1 cellular context compared by ENCODE assay signal in genomic region chr12:118330421-118331018, GRCh38.
TF ChIP-seq lines count a peak whose summit lies in the region.

No MANE protein-coding gene starts in this region.

TF ChIP-seq in GM12878, 131 proteins besides CTCF, POLR2A, EP300 and RAD21 (continued from another document):
- TF ChIP-seq ZNF384 (IDR thresholded peaks at IDR 0.05; ENCODE audit: borderline replicate concordance, low read depth, low read length): no peak
- no peak; a peak in 1 of 4 replicates for TF ChIP-seq IKZF2 (IDR thresholded peaks at IDR 0.05)
- TF ChIP-seq ZNF217 (IDR thresholded peaks at IDR 0.05): no peak
- TF ChIP-seq GABPA (IDR thresholded peaks at IDR 0.05; ENCODE audit: low read depth): no peak
- peak; percentile 85 for TF ChIP-seq NBN (IDR thresholded peaks at IDR 0.05)
- TF ChIP-seq MYB (IDR thresholded peaks at IDR 0.05; ENCODE audit: borderline replicate concordance, low read depth, low read length): no peak
- TF ChIP-seq NFIC (IDR thresholded peaks at IDR 0.05; ENCODE audit: low read depth, low read length): peak; percentile 21; the same call in 1 of the 2 replicates
- TF ChIP-seq SUPT20H (IDR thresholded peaks at IDR 0.05; ENCODE audit: borderline replicate concordance, control insufficient read depth, low read depth, low read length): no peak
- TF ChIP-seq MTA2 (IDR thresholded peaks at IDR 0.05; ENCODE audit: low read depth): peak; percentile 27; the same call in 1 of the 2 replicates
- TF ChIP-seq ATF7 (IDR thresholded peaks at IDR 0.05; ENCODE audit: low read depth): 0 out of 2 replicates have a peak, but pooled peaks have one; percentile 28
- no peak for TF ChIP-seq USF2 (IDR thresholded peaks at IDR 0.05; ENCODE audit: borderline replicate concordance, low read depth, low read length)
- TF ChIP-seq RUNX3 (IDR thresholded peaks at IDR 0.05; ENCODE audit: low read length): peak; percentile 15; the same call in 1 of the 2 replicates
- TF ChIP-seq HCFC1 (IDR thresholded peaks at IDR 0.05; ENCODE audit: low read length): no peak
- no peak for TF ChIP-seq CREM (IDR thresholded peaks at IDR 0.05; ENCODE audit: low read depth)
